ENCODE assay signal across 10 cellular contexts in the genomic region with DNA sequence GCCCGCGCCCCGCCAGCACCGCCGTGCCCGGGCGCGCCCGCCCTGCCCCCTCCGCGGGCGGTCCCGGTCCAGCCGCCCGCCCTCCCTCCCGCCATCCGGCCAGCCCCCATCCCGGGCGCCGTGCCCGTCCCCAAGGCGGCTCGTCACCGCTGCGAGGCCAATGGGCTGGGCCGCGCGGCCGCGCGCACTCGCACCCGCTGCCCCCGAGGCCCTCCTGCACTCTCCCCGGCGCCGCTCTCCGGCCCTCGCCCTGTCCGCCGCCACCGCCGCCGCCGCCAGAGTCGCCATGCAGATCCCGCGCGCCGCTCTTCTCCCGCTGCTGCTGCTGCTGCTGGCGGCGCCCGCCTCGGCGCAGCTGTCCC. TPM values are rescaled to one million over a fixed set of nuclear protein-coding genes. Genes with fewer than 3 reads are reported as not detected.
DNase-seq lines count a peak whose midpoint lies in the region; ATAC-seq and TF ChIP-seq lines count a peak whose summit lies in the region.
"Had no signal": no experiment of that assay in that cellular context is flagged by ENCODE, and none has a peak within 500 bp of the region (broad histone marks: within the 10 kb centered on the region; RNA-seq: fewer than 3 reads in every experiment).

HTRA1 (plus strand) TSS at position 187 of the 362 bp plus-strand sequence; CDS start at position 287, 100 bp downstream.

- peak in 2 of 3 experiments; percentile 45 to 48 for DNase-seq in NCI-H1417 (lab: John Stamatoyannopoulos, UW)
- no peak for DNase-seq in NCI-H1417 treated with DMSO at 0.1 percent for 48 hours (lab: John Stamatoyannopoulos, UW)
- peak; percentile 33 for DNase-seq in T1000 (lab: John Stamatoyannopoulos, UW)
- DNase-seq in fibroblast of gingiva (ENCODE audit: low read depth): peak; percentile 86
- peak; percentile 69 for DNase-seq in mucosa of gallbladder (ENCODE audit: low spot score)
- DNase-seq in transverse colon: peak; percentile 52
- no peak for DNase-seq in NCI-H2081 treated with DMSO at 0.1 percent for 48 hours (lab: John Stamatoyannopoulos, UW)

- TF ChIP-seq POLR2A in transverse colon (IDR thresholded peaks at IDR 0.05): no peak

- ATAC-seq in HG03460 (IDR thresholded peaks at IDR 0.05; ENCODE audit: unreplicated experiment): no peak

- intact Hi-C loops in transverse colon (cut with DNase I; ENCODE audit: low total_unique reads): no loop called here

- H3K27me3 ChIP-seq in transverse colon: peaks cover 75% of the 10 kb centered on the region
- H3K27me3 ChIP-seq: BLaER1 had no signal

- H3K27ac ChIP-seq in transverse colon: peak within 1 kb of the TSS; percentile 68 to 85 (median 76)
- H3K27ac ChIP-seq: BLaER1, VCaP had no signal

- in situ Hi-C loops in transverse colon (cut with MboI; ENCODE audit: low pct_ligation_motif_present in 1 of 4, low pct_unique_long_range_greater_than_20kb in 1 of 4, low sequenced_read_pairs in 3 of 4): no loop called here

- TF ChIP-seq CTCF in transverse colon (IDR thresholded peaks at IDR 0.05): no peak

- peaks cover 0 to 29% (median 19%) of the 10 kb centered on the region in 4 donors for H3K4me1 ChIP-seq in transverse colon
- H3K4me1 ChIP-seq: BLaER1 had no signal

- no peaks in the 10 kb centered on the region for H3K36me3 ChIP-seq in transverse colon
- H3K36me3 ChIP-seq: BLaER1 had no signal

- no peak for TF ChIP-seq EP300 in transverse colon (IDR thresholded peaks at IDR 0.05; ENCODE audit: low read depth)

- H3K4me3 ChIP-seq in transverse colon: peak within 1 kb of the TSS; percentile 42 to 75 (median 56)
- H3K4me3 ChIP-seq: BLaER1 had no signal

- H3K9me3 ChIP-seq in transverse colon: no peaks in the 10 kb centered on the region

- 9% methylated on average over 23 of the region's 56 CpGs; no CpG with 5 or more reads in 1 of the 2 donors for WGBS in transverse colon (ENCODE audit: low coverage in 1 of 2), 2 donors

RNA-seq across cellular contexts. Expression of gene HTRA1, which starts in this region (rescaled TPM):
- total RNA-seq in mucosa of gallbladder: 141 TPM
- 100 to 1,000 TPM in 1 of 4 donors, 10 to 100 TPM in 2, 1 to 10 TPM in 1; 7.9 to 103 (median 31.2) TPM for total RNA-seq in transverse colon

Comparison
In these comparisons a context has a peak if more than half of its experiments do, and no peak if none do; other contexts are left out.
1. DNase-seq: peak in NCI-H1417 (2 of 3), T1000 (single experiment), fibroblast of gingiva (single experiment), mucosa of gallbladder (single experiment) and transverse colon (single experiment); none in NCI-H1417 treated with DMSO at 0.1 percent for 48 hours (single experiment) and NCI-H2081 treated with DMSO at 0.1 percent for 48 hours (single experiment).